ENCODE assay signal across 1 cellular context in the genomic region with DNA sequence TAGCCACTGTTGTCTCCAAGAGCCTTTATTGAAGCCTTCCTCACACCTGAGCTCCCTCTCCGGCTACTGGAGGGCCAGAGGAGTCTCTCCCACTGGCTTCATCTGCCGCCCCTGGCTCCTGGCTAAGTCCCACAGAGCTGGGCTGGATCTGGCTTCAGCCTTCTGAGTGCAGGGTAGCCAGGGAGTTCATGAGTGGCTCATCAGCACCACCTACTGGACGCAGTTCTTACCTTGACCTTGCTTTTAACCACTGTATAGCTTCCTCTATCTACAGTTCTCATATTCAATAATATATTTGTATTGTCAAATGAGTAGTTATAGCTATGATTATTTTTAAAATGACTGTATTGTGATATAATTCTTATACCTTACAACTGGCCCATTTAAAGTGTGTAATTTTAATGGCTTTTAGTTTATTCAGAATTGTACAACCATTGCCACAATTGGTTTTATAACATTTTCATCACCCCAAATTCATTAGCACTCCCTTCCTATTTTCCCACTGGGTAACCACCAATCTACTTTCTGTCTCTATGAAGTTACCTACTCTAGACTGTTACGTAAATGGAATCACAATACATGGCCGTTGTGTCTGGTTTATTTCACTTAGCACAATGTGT.
TF ChIP-seq lines count a peak whose summit lies in the region.

No MANE protein-coding gene starts in this region.

TF ChIP-seq in H1, 55 proteins besides CTCF, POLR2A, EP300 and RAD21:
- TF ChIP-seq PHF8 (conservative IDR thresholded peaks at IDR 0.05; ENCODE audit: low read depth, low read length) (no peak), SAP30 (IDR thresholded peaks at IDR 0.05; ENCODE audit: insufficient read depth, insufficient replicate concordance, low read length) (no peak), TCF12 (IDR thresholded peaks at IDR 0.05; ENCODE audit: low read depth, low read length) (no peak), CBX5 (IDR thresholded peaks at IDR 0.05; ENCODE audit: low read depth, low read length) (no peak), GTF2F1 (IDR thresholded peaks at IDR 0.05; ENCODE audit: borderline replicate concordance, low read depth, low read length) (no peak), SP4 (IDR thresholded peaks at IDR 0.05; ENCODE audit: low read length) (no peak), TBP (IDR thresholded peaks at IDR 0.05; ENCODE audit: low read depth, low read length) (no peak; the same call in 1 of the 2 replicates), SIRT6 (IDR thresholded peaks at IDR 0.05; ENCODE audit: low read length) (no peak), FOSL1 (IDR thresholded peaks at IDR 0.05; ENCODE audit: insufficient read depth, low read depth, low read length) (no peak), CREB1 (IDR thresholded peaks at IDR 0.05) (no peak), EGR1 (IDR thresholded peaks at IDR 0.05; ENCODE audit: borderline replicate concordance, low read depth, low read length) (no peak), NANOG (IDR thresholded peaks at IDR 0.05; ENCODE audit: insufficient read depth, low read depth, low read length, poor library complexity, severe bottlenecking) (no peak), BCL11A (IDR thresholded peaks at IDR 0.05; ENCODE audit: low read depth in 2 of 2, low read length in 2 of 2) (no peak), TEAD4 (IDR thresholded peaks at IDR 0.05; ENCODE audit: low read depth, low read length) (no peak)
- TF ChIP-seq, protein P1, sequence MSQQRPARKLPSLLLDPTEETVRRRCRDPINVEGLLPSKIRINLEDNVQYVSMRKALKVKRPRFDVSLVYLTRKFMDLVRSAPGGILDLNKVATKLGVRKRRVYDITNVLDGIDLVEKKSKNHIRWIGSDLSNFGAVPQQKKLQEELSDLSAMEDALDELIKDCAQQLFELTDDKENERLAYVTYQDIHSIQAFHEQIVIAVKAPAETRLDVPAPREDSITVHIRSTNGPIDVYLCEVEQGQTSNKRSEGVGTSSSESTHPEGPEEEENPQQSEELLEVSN (IDR thresholded peaks at IDR 0.05), result no peak
